Comparison of ENCODE assay signal across 14 cellular contexts in genomic region chr13:98349731-98350305, GRCh38.
DNase-seq lines count a peak whose midpoint lies in the region; ATAC-seq and TF ChIP-seq lines count a peak whose summit lies in the region.
"Had no signal": no experiment of that assay in that cellular context is flagged by ENCODE, and none has a peak within 500 bp of the region (broad histone marks: within the 10 kb centered on the region; RNA-seq: fewer than 3 reads in every experiment).

No MANE protein-coding gene starts in this region.

- no peak overlapping the region for H3K4me2 ChIP-seq in PC-9

- BruUV-seq in PC-9 (replicated peaks; lab: Mats Ljungman, UMichigan): no TSS peak

- ATAC-seq in left ventricle myocardium superior (peak; percentile 69), GM18861 (IDR thresholded peaks at IDR 0.05; ENCODE audit: unreplicated experiment) (no peak)
- ATAC-seq: activated naive CD8-positive, alpha-beta T cell treated with anti-CD3 and anti-CD28 coated beads, Interleukin-2, amount 50 U/mL, for 24 hours had no signal

- CTCF ChIA-PET in PC-9 (lab: Charles Lee): no interaction called here

- H3K9me3 ChIP-seq in PC-9 (ENCODE audit: insufficient read depth, low read depth): no peaks in the 10 kb centered on the region
- H3K9me3 ChIP-seq: esophagus squamous epithelium, MG63 had no signal

- H3K4me1 ChIP-seq in PC-9 (replicated peaks; ENCODE audit: insufficient read depth): peaks cover 6% of the 10 kb centered on the region

- DNase-seq in NCI-H524 (lab: John Stamatoyannopoulos, UW): peak; percentile 0 to 30
- no peak for DNase-seq in NCI-H524 treated with DMSO at 0.1 percent for 48 hours (lab: John Stamatoyannopoulos, UW)
- DNase-seq in PC-9: peak; percentile 6 to 7
- no peak for DNase-seq in left ventricle myocardium superior
- no peak for DNase-seq in retinal pigment epithelial cell (ENCODE audit: low read depth)
- DNase-seq in GM19238 (ENCODE audit: insufficient read length, low spot score): no peak
- DNase-seq in GF-D8 (lab: John Stamatoyannopoulos, UW): no peak
- DNase-seq: ACHN; activated CD4-positive, alpha-beta T cell treated with anti-CD3 and anti-CD28 coated beads, Interleukin-2, amount 50 U/mL, for 1 hour; activated naive CD8-positive, alpha-beta T cell treated with anti-CD3 and anti-CD28 coated beads, Interleukin-2, amount 50 U/mL, for 24 hours; esophagus squamous epithelium; MG63; RPMI8226 had no signal

- no peaks in the 10 kb centered on the region for H3F3A ChIP-seq in PC-9 (ENCODE audit: insufficient read depth, low read depth)

- no peaks in the 10 kb centered on the region for H3K27me3 ChIP-seq in PC-9 (ENCODE audit: insufficient read depth, low read depth)
- H3K27me3 ChIP-seq: esophagus squamous epithelium, MG63 had no signal

- H3K79me2 ChIP-seq in PC-9 (ENCODE audit: low read depth): no peaks in the 10 kb centered on the region

- no peak for TF ChIP-seq CTCF in PC-9 (conservative IDR thresholded peaks at IDR 0.05)
- TF ChIP-seq CTCF in retinal pigment epithelial cell (conservative IDR thresholded peaks at IDR 0.05; ENCODE audit: low read depth, low read length): peak; percentile 45

- no peak overlapping the region for H3K27ac ChIP-seq in PC-9
- H3K27ac ChIP-seq: esophagus squamous epithelium had no signal

- H4K20me1 ChIP-seq in PC-9 (ENCODE audit: insufficient read depth): no peaks in the 10 kb centered on the region

- no peaks in the 10 kb centered on the region for H3K36me3 ChIP-seq in PC-9 (ENCODE audit: low read depth)
- H3K36me3 ChIP-seq: esophagus squamous epithelium, MG63 had no signal

- POLR2A ChIA-PET in PC-9 (lab: Charles Lee; ENCODE audit: unreplicated experiment): no interaction called here

- H3K9me2 ChIP-seq in PC-9 (ENCODE audit: insufficient read depth): no peaks in the 10 kb centered on the region

- no peak overlapping the region for H3K4me3 ChIP-seq in PC-9
- no peak overlapping the region for H3K4me3 ChIP-seq in retinal pigment epithelial cell (ENCODE audit: low read length)
- H3K4me3 ChIP-seq: esophagus squamous epithelium, MG63 had no signal

- no peak overlapping the region for H2AFZ ChIP-seq in PC-9

- intact Hi-C loops in PC-9 (cut with micrococcal nuclease; ENCODE audit: unreplicated experiment) (no loop called here), left ventricle myocardium superior (cut with micrococcal nuclease) (no loop called here)

Comparison
In these comparisons a context has a peak if more than half of its experiments do, and no peak if none do; other contexts are left out.
1. DNase-seq: peak in NCI-H524 (2 of 2) and PC-9 (2 of 2); none in NCI-H524 treated with DMSO at 0.1 percent for 48 hours (single experiment), left ventricle myocardium superior (single experiment), retinal pigment epithelial cell (single experiment), GM19238 (single experiment) and GF-D8 (single experiment).